23 cellular contexts compared by ENCODE assay signal in genomic region chr2:215417400-215417951, GRCh38. TPM values are rescaled to one million over a fixed set of nuclear protein-coding genes. Genes with fewer than 3 reads are reported as not detected.
A peak's percentile ranks its signal among the peaks of the same experiment; 100 is the strongest.
DNase-seq lines count a peak whose midpoint lies in the region; ATAC-seq, FAIRE-seq and TF ChIP-seq lines count a peak whose summit lies in the region.
"Had no signal": no experiment of that assay in that cellular context is flagged by ENCODE, and none has a peak within 500 bp of the region (broad histone marks: within the 10 kb centered on the region; RNA-seq: fewer than 3 reads in every experiment).

No MANE protein-coding gene starts in this region.

- peaks cover 95% of the 10 kb centered on the region for H4K20me1 ChIP-seq in astrocyte (ENCODE audit: insufficient read depth, low read length)
- H4K20me1 ChIP-seq in hepatocyte (ENCODE audit: insufficient read depth, poor library complexity, severe bottlenecking) = no peaks in the 10 kb centered on the region

- POLR2A ChIA-PET in Caco-2 (lab: Charles Lee) = interaction anchor here (0.8 kb wide), 1 partner anchor 14 kb away, joined by 5 read pairs; no protein-coding TSS in a partner anchor

- H2AFZ ChIP-seq in astrocyte (ENCODE audit: low read depth, low read length) = no peak overlapping the region
- no peak overlapping the region for H2AFZ ChIP-seq in hepatocyte

- H3K4me3 Mint-ChIP-seq in Caco-2 (ENCODE audit: unreplicated experiment) (peak overlapping the region; percentile 61), astrocyte (ENCODE audit: unreplicated experiment) (peak overlapping the region; percentile 73), progenitor cell of endocrine pancreas (ENCODE audit: low read depth) (peak overlapping the region; percentile 20)
- H3K4me3 Mint-ChIP-seq: CD4-positive, alpha-beta memory T cell; natural killer cell treated with Interleukin-12 subunit alpha and Interleukin-12 subunit beta and Interleukin-15 and Interleukin-18, amount 100 ng/mL, for 72 hours had no signal

- BruUV-seq in Caco-2 (replicated peaks; lab: Mats Ljungman, UMichigan) = no TSS peak

- H3K9ac ChIP-seq in astrocyte (ENCODE audit: low read length) = peak overlapping the region; percentile 62

- no peak overlapping the region for H3K4me3 ChIP-seq in Caco-2 (ENCODE audit: low read depth, low read length)
- peak overlapping the region; percentile 40 for H3K4me3 ChIP-seq in astrocyte (ENCODE audit: insufficient read depth, low read depth, low read length)
- no peak overlapping the region for H3K4me3 ChIP-seq in hepatocyte
- H3K4me3 ChIP-seq: lung, psoas muscle, upper lobe of left lung had no signal

- WGBS in hepatocyte (ENCODE audit: low lambda C conversion rate, missing lambda C conversion rate) = 28% methylated on average over 4 of the region's 4 CpGs

- H3K9me2 ChIP-seq in hepatocyte (replicated peaks; ENCODE audit: insufficient read depth) = no peaks in the 10 kb centered on the region

- H3K9me3 Mint-ChIP-seq in Caco-2 (ENCODE audit: unreplicated experiment) (no peaks in the 10 kb centered on the region), astrocyte (ENCODE audit: unreplicated experiment) (no peaks in the 10 kb centered on the region), progenitor cell of endocrine pancreas (ENCODE audit: low read depth) (peaks cover 3% of the 10 kb centered on the region)
- H3K9me3 Mint-ChIP-seq: natural killer cell treated with Interleukin-12 subunit alpha and Interleukin-12 subunit beta and Interleukin-15 and Interleukin-18, amount 100 ng/mL, for 72 hours had no signal

- peak overlapping the region; percentile 82 for H3K27ac Mint-ChIP-seq in Caco-2 (ENCODE audit: unreplicated experiment)
- peak overlapping the region; percentile 79 for H3K27ac Mint-ChIP-seq in astrocyte (ENCODE audit: unreplicated experiment)
- H3K27ac Mint-ChIP-seq in progenitor cell of endocrine pancreas = peak overlapping the region; percentile 81
- H3K27ac Mint-ChIP-seq: CD4-positive, alpha-beta memory T cell; natural killer cell treated with Interleukin-12 subunit alpha and Interleukin-12 subunit beta and Interleukin-15 and Interleukin-18, amount 100 ng/mL, for 72 hours had no signal

- H3K36me3 Mint-ChIP-seq in Caco-2 (ENCODE audit: insufficient read depth, unreplicated experiment) (peaks cover 95% of the 10 kb centered on the region), astrocyte (ENCODE audit: low read depth, unreplicated experiment) (peaks cover 13% of the 10 kb centered on the region), progenitor cell of endocrine pancreas (ENCODE audit: insufficient read depth) (peaks cover 62% of the 10 kb centered on the region)
- H3K36me3 Mint-ChIP-seq: CD4-positive, alpha-beta memory T cell; natural killer cell treated with Interleukin-12 subunit alpha and Interleukin-12 subunit beta and Interleukin-15 and Interleukin-18, amount 100 ng/mL, for 72 hours had no signal

- H3K9me3 ChIP-seq in Caco-2 (no peaks in the 10 kb centered on the region), astrocyte (ENCODE audit: insufficient read depth, low read depth, low read length) (no peaks in the 10 kb centered on the region), hepatocyte (ENCODE audit: low read depth) (no peaks in the 10 kb centered on the region)
- H3K9me3 ChIP-seq: ascending aorta, psoas muscle, upper lobe of left lung had no signal

- TF ChIP-seq CTCF in Caco-2 (IDR thresholded peaks at IDR 0.05; ENCODE audit: insufficient read depth in 1 of 2, low read depth in 1 of 2, low read length in 1 of 2, severe bottlenecking in 1 of 2, unreplicated experiment in 1 of 2) = no peak
- no peak for TF ChIP-seq CTCF in astrocyte (IDR thresholded peaks at IDR 0.05; ENCODE audit: insufficient read depth, low read depth, low read length)
- no peak for TF ChIP-seq CTCF in hepatocyte (IDR thresholded peaks at IDR 0.05; ENCODE audit: poor library complexity)
- TF ChIP-seq CTCF in progenitor cell of endocrine pancreas (IDR thresholded peaks at IDR 0.05; ENCODE audit: unreplicated experiment) = no peak

- ATAC-seq in GM19328 (IDR thresholded peaks at IDR 0.05; ENCODE audit: unreplicated experiment) = no peak
- no peak for ATAC-seq in sciatic nerve
- ATAC-seq: natural killer cell treated with Interleukin-12 subunit alpha and Interleukin-12 subunit beta and Interleukin-15 and Interleukin-18, amount 100 ng/mL, for 72 hours; psoas muscle had no signal

- peaks cover 53% of the 10 kb centered on the region for H3K4me1 Mint-ChIP-seq in Caco-2 (ENCODE audit: low read depth, unreplicated experiment)
- H3K4me1 Mint-ChIP-seq in astrocyte (ENCODE audit: low read depth, unreplicated experiment) = peaks cover 49% of the 10 kb centered on the region
- H3K4me1 Mint-ChIP-seq in progenitor cell of endocrine pancreas (ENCODE audit: low read depth) = peaks cover 73% of the 10 kb centered on the region
- H3K4me1 Mint-ChIP-seq: CD4-positive, alpha-beta memory T cell had no signal

- CTCF ChIA-PET in Caco-2 (lab: Charles Lee) = interaction anchor here (0.6 kb wide), 1 partner anchor 9 kb away, joined by 6 read pairs; no protein-coding TSS in a partner anchor

- H3K4me2 ChIP-seq in astrocyte (ENCODE audit: low read length) (peak overlapping the region; percentile 59), hepatocyte (peak overlapping the region; percentile 28)

- peaks cover 86% of the 10 kb centered on the region for H3K4me1 ChIP-seq in Caco-2
- peaks cover 51% of the 10 kb centered on the region for H3K4me1 ChIP-seq in astrocyte (ENCODE audit: insufficient read depth, low read length)
- H3K4me1 ChIP-seq in hepatocyte (ENCODE audit: insufficient read depth) = peaks cover 71% of the 10 kb centered on the region
- H3K4me1 ChIP-seq: psoas muscle had no signal

- intact Hi-C loops in Caco-2 (cut with micrococcal nuclease; ENCODE audit: unreplicated experiment) = loop anchor here (1.0 kb wide), 1 partner anchor 267 kb away; no protein-coding TSS in a partner anchor
- intact Hi-C loops in sciatic nerve (cut with DNase I) = no loop called here

- H3K27me3 ChIP-seq in Caco-2 (replicated peaks; ENCODE audit: control insufficient read depth, insufficient read depth, low read length) (no peaks in the 10 kb centered on the region), astrocyte (ENCODE audit: insufficient read depth, low read length) (no peaks in the 10 kb centered on the region), hepatocyte (no peaks in the 10 kb centered on the region)
- H3K27me3 ChIP-seq: ascending aorta, upper lobe of left lung had no signal

- H3K27ac ChIP-seq in astrocyte (ENCODE audit: low read depth, low read length) (peak overlapping the region; percentile 38), hepatocyte (peak overlapping the region; percentile 75)
- H3K27ac ChIP-seq: psoas muscle had no signal

- DNase-seq in Caco-2 = peak; percentile 67 to 80
- no peak for DNase-seq in astrocyte (ENCODE audit: low read depth)
- peak; percentile 48 for DNase-seq in hepatocyte (ENCODE audit: low spot score)
- DNase-seq in progenitor cell of endocrine pancreas (ENCODE audit: low spot score, unreplicated experiment) = no peak
- DNase-seq in sciatic nerve (ENCODE audit: low spot score) = no peak
- DNase-seq in stimulated activated naive CD4-positive, alpha-beta T cell (lab: John Stamatoyannopoulos, UW) = no peak
- DNase-seq in cerebellar cortex (ENCODE audit: low spot score) = no peak
- DNase-seq: activated CD4-positive, alpha-beta T cell treated with anti-CD3 and anti-CD28 coated beads, Interleukin-2, amount 50 U/mL, for 1 hour; activated gamma-delta T cell treated with Interleukin-2 at 50 U/mL for 16 hours; CD4-positive, alpha-beta memory T cell; DMS79; glutamatergic neuron; MM.1S; NCI-H1694; NCI-H446; NK-92 treated with Interleukin-12 subunit alpha and Interleukin-12 subunit beta, amount 100 ng/mL, for 24 hours; psoas muscle; RPMI8226; upper lobe of left lung had no signal

- H3K27me3 Mint-ChIP-seq in Caco-2 (ENCODE audit: insufficient read depth, unreplicated experiment) (no peaks in the 10 kb centered on the region), astrocyte (ENCODE audit: low read depth, unreplicated experiment) (no peaks in the 10 kb centered on the region), progenitor cell of endocrine pancreas (no peaks in the 10 kb centered on the region)

- H3K79me2 ChIP-seq in astrocyte (ENCODE audit: insufficient read depth, low read length) = peaks cover 72% of the 10 kb centered on the region
- peaks cover 11% of the 10 kb centered on the region for H3K79me2 ChIP-seq in hepatocyte

- peaks cover 13% of the 10 kb centered on the region for H3K36me3 ChIP-seq in Caco-2 (ENCODE audit: control insufficient read depth, insufficient read depth, low read length)
- H3K36me3 ChIP-seq in astrocyte (ENCODE audit: insufficient read depth, low read length) = peaks cover 94% of the 10 kb centered on the region
- no peaks in the 10 kb centered on the region for H3K36me3 ChIP-seq in hepatocyte (replicated peaks; ENCODE audit: insufficient read depth, low read depth)

- no peak for FAIRE-seq in astrocyte (lab: Jason Lieb, UNC)

RNA-seq across cellular contexts. Expression of gene FN1, which starts 18.4 kb away (rescaled TPM):
- 3,805 and 3,872 TPM in 2 replicates for total RNA-seq in Caco-2 (2022)
- total RNA-seq in astrocyte = 17,010 and 22,524 TPM in 2 replicates
- total RNA-seq in hepatocyte = 2,129 and 3,020 TPM in 2 replicates
- polyA plus RNA-seq in hepatocyte = 1,572 and 1,650 TPM in 2 replicates
- total RNA-seq in progenitor cell of endocrine pancreas = 2,640 and 2,744 TPM in 2 replicates
- total RNA-seq in sciatic nerve = 986 TPM
- total RNA-seq: CD4-positive, alpha-beta memory T cell had no signal

Comparison
In these comparisons a context has a peak if more than half of its experiments do, and no peak if none do; other contexts are left out.
1. DNase-seq: peak in Caco-2 (2 of 2) and hepatocyte (single experiment); none in astrocyte (single experiment), progenitor cell of endocrine pancreas (single experiment), sciatic nerve (single experiment), stimulated activated naive CD4-positive, alpha-beta T cell (0 of 6) and cerebellar cortex (single experiment).
2. H3K4me3 Mint-ChIP-seq: peak in every context shown above with its lines; median percentile 73 in astrocyte; 61 in Caco-2; 20 in progenitor cell of endocrine pancreas.
3. Peak in every context shown above with its lines, with median percentiles within 50 percentile points of each other: H3K27ac Mint-ChIP-seq.